33 cellular contexts compared by ENCODE assay signal in genomic region chr3:25673738-25674298, GRCh38.
"Had no signal": no experiment of that assay in that cellular context is flagged by ENCODE, and none has a peak within 500 bp of the region (broad histone marks: within the 10 kb centered on the region; RNA-seq: fewer than 3 reads in every experiment).

No MANE protein-coding gene starts in this region.

- FAIRE-seq: astrocyte had no signal

- H3K4me3 ChIP-seq: adrenal gland, ascending aorta, body of pancreas, breast epithelium, cardiac muscle cell had no signal

- H3K27me3 ChIP-seq: adrenal gland, ascending aorta, body of pancreas, brain microvascular endothelial cell, breast epithelium had no signal

- H3K27ac ChIP-seq: adrenal gland, ascending aorta, body of pancreas, brain microvascular endothelial cell, breast epithelium, cardiac muscle cell had no signal

- H3K9me3 ChIP-seq: ascending aorta, body of pancreas, breast epithelium had no signal

- ATAC-seq: activated naive CD4-positive, alpha-beta T cell treated with anti-CD3 and anti-CD28 coated beads, Interleukin-2, amount 50 U/mL, for 72 hours; activated naive CD8-positive, alpha-beta T cell treated with anti-CD3 and anti-CD28 coated beads, Interleukin-2, amount 50 U/mL, for 24 hours; activated T-cell treated with anti-CD3 and anti-CD28 coated beads, Interleukin-2, amount 50 U/mL, for 4 hours; activated T-cell treated with anti-CD3 and anti-CD28 coated beads, Interleukin-2, amount 50 U/mL, for 72 hours; activated T-helper 17 cell treated with anti-CD3 and anti-CD28 coated beads, Interleukin-2, amount 50 U/mL, for 72 hours; body of pancreas had no signal

- H3K36me3 ChIP-seq: adrenal gland, ascending aorta, brain microvascular endothelial cell, breast epithelium, cardiac muscle cell had no signal

- DNase-seq: activated effector memory CD4-positive, alpha-beta T cell treated with anti-CD3 and anti-CD28 coated beads, Interleukin-2, amount 50 U/mL, for 16 hours; activated effector memory CD4-positive, alpha-beta T cell treated with Interleukin-2 at 50 U/mL for 16 hours; activated gamma-delta T cell; activated gamma-delta T cell treated with Interleukin-2 at 50 U/mL for 16 hours; activated naive CD4-positive, alpha-beta T cell; activated naive CD4-positive, alpha-beta T cell treated with anti-CD3 and anti-CD28 coated beads for 36 hours; activated naive CD4-positive, alpha-beta T cell treated with anti-CD3 and anti-CD28 coated beads, Interleukin-2, amount 10 ng/mL, durations not matched to agents 7 days and 5 days; activated naive CD4-positive, alpha-beta T cell treated with anti-CD3 and anti-CD28 coated beads, Interleukin-2, amount 50 U/mL, for 16 hours; activated naive CD4-positive, alpha-beta T cell treated with Interleukin-2 at 50 U/mL for 16 hours; activated naive CD8-positive, alpha-beta T cell treated with anti-CD3 and anti-CD28 coated beads for 36 hours; activated naive CD8-positive, alpha-beta T cell treated with anti-CD3 and anti-CD28 coated beads, Interleukin-2, amount 10 ng/mL, durations not matched to agents 7 days and 5 days; activated naive CD8-positive, alpha-beta T cell treated with anti-CD3 and anti-CD28 coated beads, Interleukin-2, amount 50 U/mL, for 24 hours; activated T-cell treated with anti-CD3 and anti-CD28 coated beads, Interleukin-2, amount 50 U/mL, for 1 hour; activated T-cell treated with anti-CD3 and anti-CD28 coated beads, Interleukin-2, amount 50 U/mL, for 24 hours; activated T-cell treated with anti-CD3 and anti-CD28 coated beads, Interleukin-2, amount 50 U/mL, for 4 hours; activated T-cell treated with anti-CD3 and anti-CD28 coated beads, Interleukin-2, amount 50 U/mL, for 48 hours; activated T-cell treated with anti-CD3 and anti-CD28 coated beads, Interleukin-2, amount 50 U/mL, for 72 hours; adrenal gland; amniotic stem cell; amygdala; anterior cingulate cortex; aorta; body of pancreas; brain microvascular endothelial cell; caudate nucleus; central memory CD4-positive, alpha-beta T cell; cerebellar nuclear complex had no signal

- H3K4me1 ChIP-seq: adrenal gland, ascending aorta, breast epithelium had no signal
